1 cellular context compared by ENCODE assay signal in genomic region chr15:23483821-23484299, GRCh38.
TF ChIP-seq lines count a peak whose summit lies in the region.

No MANE protein-coding gene starts in this region.

TF ChIP-seq in A549, 52 proteins besides CTCF, POLR2A, EP300 and RAD21 (continued from another document):
- TF ChIP-seq HMGXB4 (CRISPR knock-in tag; IDR thresholded peaks at IDR 0.05; ENCODE audit: borderline replicate concordance) (no peak), HOXA7 (CRISPR knock-in tag; IDR thresholded peaks at IDR 0.05) (no peak), MAZ (IDR thresholded peaks at IDR 0.05; ENCODE audit: borderline replicate concordance, low read depth, low read length) (no peak), EHMT2 (IDR thresholded peaks at IDR 0.05; ENCODE audit: low read depth) (no peak), HOXB13 (CRISPR knock-in tag; IDR thresholded peaks at IDR 0.05; ENCODE audit: low read depth) (no peak), SMC3 (IDR thresholded peaks at IDR 0.05) (peak; percentile 21; the same call in 1 of the 3 replicates), MYC (IDR thresholded peaks at IDR 0.05; ENCODE audit: borderline replicate concordance, low read length) (no peak), ESRRA (IDR thresholded peaks at IDR 0.05; ENCODE audit: borderline replicate concordance, low read length) (no peak), ZC3H11A (IDR thresholded peaks at IDR 0.05) (no peak), POLR2AphosphoS2 (conservative IDR thresholded peaks at IDR 0.05; ENCODE audit: low read length) (no peak), KDM5A (IDR thresholded peaks at IDR 0.05) (no peak), FOSB (CRISPR knock-in tag; IDR thresholded peaks at IDR 0.05) (no peak), RFX5 (IDR thresholded peaks at IDR 0.05) (no peak), BHLHE40 (IDR thresholded peaks at IDR 0.05; ENCODE audit: low read depth, low read length) (no peak), ZNF302 (CRISPR knock-in tag; IDR thresholded peaks at IDR 0.05) (no peak), FOSL2 (IDR thresholded peaks at IDR 0.05) (no peak), FOSL2 (CRISPR knock-in tag; IDR thresholded peaks at IDR 0.05) (peak; percentile 54), NR3C1 (IDR thresholded peaks at IDR 0.05) (no peak), GATA3 (IDR thresholded peaks at IDR 0.05; ENCODE audit: borderline replicate concordance) (peak; percentile 93), NFE2L2 (conservative IDR thresholded peaks at IDR 0.05; ENCODE audit: low read length) (no peak), CBX2 (IDR thresholded peaks at IDR 0.05; ENCODE audit: borderline replicate concordance, low read depth) (no peak), RNF2 (IDR thresholded peaks at IDR 0.05; ENCODE audit: borderline replicate concordance, low read depth) (no peak), JUNB (IDR thresholded peaks at IDR 0.05) (peak; percentile 82), NPAS2 (CRISPR knock-in tag; IDR thresholded peaks at IDR 0.05; ENCODE audit: borderline replicate concordance) (no peak), MAFK (IDR thresholded peaks at IDR 0.05; ENCODE audit: partially characterized antibody) (no peak), TFCP2L1 (CRISPR knock-in tag; IDR thresholded peaks at IDR 0.05) (no peak), FOXS1 (CRISPR knock-in tag; IDR thresholded peaks at IDR 0.05) (no peak), RARB (CRISPR knock-in tag; IDR thresholded peaks at IDR 0.05) (no peak), KDM1A (IDR thresholded peaks at IDR 0.05; ENCODE audit: low read depth) (no peak), EHF (CRISPR knock-in tag; IDR thresholded peaks at IDR 0.05) (no peak), HDAC2 (IDR thresholded peaks at IDR 0.05) (no peak), CEBPB (IDR thresholded peaks at IDR 0.05) (peak; percentile 17 to 50; a peak in 2 of 4 replicates), HOXB5 (CRISPR knock-in tag; IDR thresholded peaks at IDR 0.05) (peak; percentile 98), ZSCAN20 (CRISPR knock-in tag; IDR thresholded peaks at IDR 0.05) (no peak), HEYL (CRISPR knock-in tag; IDR thresholded peaks at IDR 0.05) (no peak), PHF8 (IDR thresholded peaks at IDR 0.05; ENCODE audit: borderline replicate concordance, low read depth) (no peak), JUN (IDR thresholded peaks at IDR 0.05) (peak; percentile 55 to 86; a peak in 4 of 5 replicates), RCOR1 (IDR thresholded peaks at IDR 0.05; ENCODE audit: low read depth, low read length) (no peak), CBX8 (IDR thresholded peaks at IDR 0.05) (no peak), TP53 (CRISPR knock-in tag; IDR thresholded peaks at IDR 0.05) (no peak), ZFP36 (IDR thresholded peaks at IDR 0.05; ENCODE audit: borderline replicate concordance, partially characterized antibody) (no peak), SREBF2 (IDR thresholded peaks at IDR 0.05) (no peak), CHD4 (IDR thresholded peaks at IDR 0.05; ENCODE audit: borderline replicate concordance) (no peak), E2F6 (IDR thresholded peaks at IDR 0.05; ENCODE audit: borderline replicate concordance, low read depth) (no peak)
- TF ChIP-seq, protein P1, sequence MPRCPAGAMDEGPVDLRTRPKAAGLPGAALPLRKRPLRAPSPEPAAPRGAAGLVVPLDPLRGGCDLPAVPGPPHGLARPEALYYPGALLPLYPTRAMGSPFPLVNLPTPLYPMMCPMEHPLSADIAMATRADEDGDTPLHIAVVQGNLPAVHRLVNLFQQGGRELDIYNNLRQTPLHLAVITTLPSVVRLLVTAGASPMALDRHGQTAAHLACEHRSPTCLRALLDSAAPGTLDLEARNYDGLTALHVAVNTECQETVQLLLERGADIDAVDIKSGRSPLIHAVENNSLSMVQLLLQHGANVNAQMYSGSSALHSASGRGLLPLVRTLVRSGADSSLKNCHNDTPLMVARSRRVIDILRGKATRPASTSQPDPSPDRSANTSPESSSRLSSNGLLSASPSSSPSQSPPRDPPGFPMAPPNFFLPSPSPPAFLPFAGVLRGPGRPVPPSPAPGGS (IDR thresholded peaks at IDR 0.05), result no peak
- TF ChIP-seq, protein P2, sequence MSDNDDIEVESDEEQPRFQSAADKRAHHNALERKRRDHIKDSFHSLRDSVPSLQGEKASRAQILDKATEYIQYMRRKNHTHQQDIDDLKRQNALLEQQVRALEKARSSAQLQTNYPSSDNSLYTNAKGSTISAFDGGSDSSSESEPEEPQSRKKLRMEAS (IDR thresholded peaks at IDR 0.05), result peak; percentile 55; the same call in 1 of the 2 replicates
- TF ChIP-seq, protein P3, sequence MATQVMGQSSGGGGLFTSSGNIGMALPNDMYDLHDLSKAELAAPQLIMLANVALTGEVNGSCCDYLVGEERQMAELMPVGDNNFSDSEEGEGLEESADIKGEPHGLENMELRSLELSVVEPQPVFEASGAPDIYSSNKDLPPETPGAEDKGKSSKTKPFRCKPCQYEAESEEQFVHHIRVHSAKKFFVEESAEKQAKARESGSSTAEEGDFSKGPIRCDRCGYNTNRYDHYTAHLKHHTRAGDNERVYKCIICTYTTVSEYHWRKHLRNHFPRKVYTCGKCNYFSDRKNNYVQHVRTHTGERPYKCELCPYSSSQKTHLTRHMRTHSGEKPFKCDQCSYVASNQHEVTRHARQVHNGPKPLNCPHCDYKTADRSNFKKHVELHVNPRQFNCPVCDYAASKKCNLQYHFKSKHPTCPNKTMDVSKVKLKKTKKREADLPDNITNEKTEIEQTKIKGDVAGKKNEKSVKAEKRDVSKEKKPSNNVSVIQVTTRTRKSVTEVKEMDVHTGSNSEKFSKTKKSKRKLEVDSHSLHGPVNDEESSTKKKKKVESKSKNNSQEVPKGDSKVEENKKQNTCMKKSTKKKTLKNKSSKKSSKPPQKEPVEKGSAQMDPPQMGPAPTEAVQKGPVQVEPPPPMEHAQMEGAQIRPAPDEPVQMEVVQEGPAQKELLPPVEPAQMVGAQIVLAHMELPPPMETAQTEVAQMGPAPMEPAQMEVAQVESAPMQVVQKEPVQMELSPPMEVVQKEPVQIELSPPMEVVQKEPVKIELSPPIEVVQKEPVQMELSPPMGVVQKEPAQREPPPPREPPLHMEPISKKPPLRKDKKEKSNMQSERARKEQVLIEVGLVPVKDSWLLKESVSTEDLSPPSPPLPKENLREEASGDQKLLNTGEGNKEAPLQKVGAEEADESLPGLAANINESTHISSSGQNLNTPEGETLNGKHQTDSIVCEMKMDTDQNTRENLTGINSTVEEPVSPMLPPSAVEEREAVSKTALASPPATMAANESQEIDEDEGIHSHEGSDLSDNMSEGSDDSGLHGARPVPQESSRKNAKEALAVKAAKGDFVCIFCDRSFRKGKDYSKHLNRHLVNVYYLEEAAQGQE (IDR thresholded peaks at IDR 0.05), result no peak
- TF ChIP-seq, protein P4, sequence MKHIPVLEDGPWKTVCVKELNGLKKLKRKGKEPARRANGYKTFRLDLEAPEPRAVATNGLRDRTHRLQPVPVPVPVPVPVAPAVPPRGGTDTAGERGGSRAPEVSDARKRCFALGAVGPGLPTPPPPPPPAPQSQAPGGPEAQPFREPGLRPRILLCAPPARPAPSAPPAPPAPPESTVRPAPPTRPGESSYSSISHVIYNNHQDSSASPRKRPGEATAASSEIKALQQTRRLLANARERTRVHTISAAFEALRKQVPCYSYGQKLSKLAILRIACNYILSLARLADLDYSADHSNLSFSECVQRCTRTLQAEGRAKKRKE (CRISPR knock-in tag; IDR thresholded peaks at IDR 0.05; ENCODE audit: low read depth), result no peak
- TF ChIP-seq, protein P5, sequence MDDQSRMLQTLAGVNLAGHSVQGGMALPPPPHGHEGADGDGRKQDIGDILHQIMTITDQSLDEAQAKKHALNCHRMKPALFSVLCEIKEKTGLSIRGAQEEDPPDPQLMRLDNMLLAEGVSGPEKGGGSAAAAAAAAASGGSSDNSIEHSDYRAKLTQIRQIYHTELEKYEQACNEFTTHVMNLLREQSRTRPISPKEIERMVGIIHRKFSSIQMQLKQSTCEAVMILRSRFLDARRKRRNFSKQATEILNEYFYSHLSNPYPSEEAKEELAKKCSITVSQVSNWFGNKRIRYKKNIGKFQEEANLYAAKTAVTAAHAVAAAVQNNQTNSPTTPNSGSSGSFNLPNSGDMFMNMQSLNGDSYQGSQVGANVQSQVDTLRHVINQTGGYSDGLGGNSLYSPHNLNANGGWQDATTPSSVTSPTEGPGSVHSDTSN (IDR thresholded peaks at IDR 0.05), result peak; percentile 79
- TF ChIP-seq, protein P6, sequence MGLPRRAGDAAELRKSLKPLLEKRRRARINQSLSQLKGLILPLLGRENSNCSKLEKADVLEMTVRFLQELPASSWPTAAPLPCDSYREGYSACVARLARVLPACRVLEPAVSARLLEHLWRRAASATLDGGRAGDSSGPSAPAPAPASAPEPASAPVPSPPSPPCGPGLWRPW (IDR thresholded peaks at IDR 0.05), result no peak
- TF ChIP-seq, protein P7, sequence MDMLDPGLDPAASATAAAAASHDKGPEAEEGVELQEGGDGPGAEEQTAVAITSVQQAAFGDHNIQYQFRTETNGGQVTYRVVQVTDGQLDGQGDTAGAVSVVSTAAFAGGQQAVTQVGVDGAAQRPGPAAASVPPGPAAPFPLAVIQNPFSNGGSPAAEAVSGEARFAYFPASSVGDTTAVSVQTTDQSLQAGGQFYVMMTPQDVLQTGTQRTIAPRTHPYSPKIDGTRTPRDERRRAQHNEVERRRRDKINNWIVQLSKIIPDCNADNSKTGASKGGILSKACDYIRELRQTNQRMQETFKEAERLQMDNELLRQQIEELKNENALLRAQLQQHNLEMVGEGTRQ (IDR thresholded peaks at IDR 0.05), result no peak
- TF ChIP-seq, protein P8, sequence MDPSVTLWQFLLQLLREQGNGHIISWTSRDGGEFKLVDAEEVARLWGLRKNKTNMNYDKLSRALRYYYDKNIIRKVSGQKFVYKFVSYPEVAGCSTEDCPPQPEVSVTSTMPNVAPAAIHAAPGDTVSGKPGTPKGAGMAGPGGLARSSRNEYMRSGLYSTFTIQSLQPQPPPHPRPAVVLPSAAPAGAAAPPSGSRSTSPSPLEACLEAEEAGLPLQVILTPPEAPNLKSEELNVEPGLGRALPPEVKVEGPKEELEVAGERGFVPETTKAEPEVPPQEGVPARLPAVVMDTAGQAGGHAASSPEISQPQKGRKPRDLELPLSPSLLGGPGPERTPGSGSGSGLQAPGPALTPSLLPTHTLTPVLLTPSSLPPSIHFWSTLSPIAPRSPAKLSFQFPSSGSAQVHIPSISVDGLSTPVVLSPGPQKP (IDR thresholded peaks at IDR 0.05; ENCODE audit: low read depth, low read length), result no peak
TF ChIP-seq in A549: peak in this region for 9.
